ENCODE assay signal across 9 cellular contexts in genomic region chr11:831951-832528, GRCh38. TPM values are rescaled to one million over a fixed set of nuclear protein-coding genes. Genes with fewer than 3 reads are reported as not detected.
DNase-seq lines count a peak whose midpoint lies in the region; ATAC-seq and TF ChIP-seq lines count a peak whose summit lies in the region.
"Had no signal": no experiment of that assay in that cellular context is flagged by ENCODE, and none has a peak within 500 bp of the region (broad histone marks: within the 10 kb centered on the region; RNA-seq: fewer than 3 reads in every experiment).

No MANE protein-coding gene starts in this region.

- H3K9me3 ChIP-seq in right atrium auricular region = no peaks in the 10 kb centered on the region

- ATAC-seq in Right ventricle myocardium superior (ENCODE audit: poor library complexity) (no peak), GM21528 (IDR thresholded peaks at IDR 0.05; ENCODE audit: low FRiP score, unreplicated experiment) (no peak)

- in situ Hi-C loops in brain microvascular endothelial cell (cut with HindIII; ENCODE audit: low pct_ligation_motif_present, low sequenced_read_pairs) = no loop called here

- no peaks in the 10 kb centered on the region for H3K36me3 Mint-ChIP-seq in mesothelial cell of epicardium

- H3K27ac ChIP-seq in right atrium auricular region (peak overlapping the region; percentile 92 to 95), brain microvascular endothelial cell (no peak overlapping the region)

- H3K36me3 ChIP-seq in right atrium auricular region (peaks cover 13% of the 10 kb centered on the region), brain microvascular endothelial cell (replicated peaks) (peaks cover 10% of the 10 kb centered on the region)

- H3K4me1 ChIP-seq in right atrium auricular region = peaks cover 0 to 91% of the 10 kb centered on the region in 2 donors

- H3K4me3 ChIP-seq in right atrium auricular region (peak overlapping the region in 1 of 2 donors; percentile 81), brain microvascular endothelial cell (ENCODE audit: low read depth, low read length) (peak overlapping the region; percentile 48)
- H3K4me3 ChIP-seq: lung had no signal

- no peak for TF ChIP-seq CTCF in right atrium auricular region (IDR thresholded peaks at IDR 0.05)
- no peak for TF ChIP-seq CTCF in brain microvascular endothelial cell (IDR thresholded peaks at IDR 0.05; ENCODE audit: low read depth, low read length, missing control alignments)
- no peak for TF ChIP-seq CTCF in mesothelial cell of epicardium (IDR thresholded peaks at IDR 0.05; ENCODE audit: unreplicated experiment)

- intact Hi-C loops in Right ventricle myocardium superior (cut with DNase I) = no loop called here

- no peaks in the 10 kb centered on the region for H3K9me3 Mint-ChIP-seq in mesothelial cell of epicardium

- peaks cover 43% of the 10 kb centered on the region for H3K4me1 Mint-ChIP-seq in mesothelial cell of epicardium

- peaks cover 46% of the 10 kb centered on the region for H3K27me3 Mint-ChIP-seq in mesothelial cell of epicardium (ENCODE audit: low read depth)

- DNase-seq in right atrium auricular region (ENCODE audit: low spot score) = no peak
- DNase-seq in Right ventricle myocardium superior = no peak
- DNase-seq in brain microvascular endothelial cell = no peak
- no peak for DNase-seq in mesothelial cell of epicardium (ENCODE audit: low spot score in 2 of 2, unreplicated experiment in 2 of 2)
- DNase-seq in iPS-NIHi7 (ENCODE audit: extremely low spot score) = no peak
- DNase-seq in DMS79 treated with DMSO at 0.1 percent for 48 hours (lab: John Stamatoyannopoulos, UW) = no peak
- no peak for DNase-seq in HCEC 1CT

- H3K27ac Mint-ChIP-seq in mesothelial cell of epicardium = no peak overlapping the region

- H3K27me3 ChIP-seq in right atrium auricular region (no peaks in the 10 kb centered on the region), brain microvascular endothelial cell (replicated peaks) (no peaks in the 10 kb centered on the region)

- H3K4me3 Mint-ChIP-seq in mesothelial cell of epicardium = peak overlapping the region; percentile 58

RNA-seq across cellular contexts. Expression of gene CD151, which starts 0.7 kb away (rescaled TPM):
- total RNA-seq in right atrium auricular region (100 to 1,000 TPM; 322 to 710 TPM), Right ventricle myocardium superior (405 TPM), mesothelial cell of epicardium (125 to 142 TPM (median 140 TPM) in 3 replicates)

RNA-seq across cellular contexts. Expression of gene CRACR2B, which starts 4.3 kb away (rescaled TPM):
- 10 to 100 TPM; 15.6 to 29.7 TPM for total RNA-seq in right atrium auricular region
- 18.9 TPM for total RNA-seq in Right ventricle myocardium superior
- 9.9 to 10.6 TPM (median 10.0 TPM) in 3 replicates for total RNA-seq in mesothelial cell of epicardium

RNA-seq across cellular contexts. Expression of gene POLR2L, which starts 10.3 kb away (rescaled TPM):
- total RNA-seq in right atrium auricular region (100 to 1,000 TPM in 1 of 2 donors, 10 to 100 TPM in 1; 54.5 to 132 TPM), Right ventricle myocardium superior (267 TPM), mesothelial cell of epicardium (78.7 to 80.2 TPM (median 79.8 TPM) in 3 replicates)

RNA-seq across cellular contexts. Expression of gene TSPAN4, which starts 10.6 kb away (rescaled TPM):
- total RNA-seq in right atrium auricular region = 10 to 100 TPM; 37.2 to 81.0 TPM
- total RNA-seq in Right ventricle myocardium superior = 40.5 TPM
- 94.1 to 98.8 TPM (median 96.6 TPM) in 3 replicates for total RNA-seq in mesothelial cell of epicardium

RNA-seq across cellular contexts. Expression of gene PNPLA2, which starts 13.3 kb away (rescaled TPM):
- total RNA-seq in right atrium auricular region = 100 to 1,000 TPM in 1 of 2 donors, 10 to 100 TPM in 1; 94.4 to 123 TPM
- total RNA-seq in Right ventricle myocardium superior = 346 TPM
- 41.3 to 50.9 TPM (median 50.0 TPM) in 3 replicates for total RNA-seq in mesothelial cell of epicardium
